1 cellular context compared by ENCODE assay signal in the genomic region with DNA sequence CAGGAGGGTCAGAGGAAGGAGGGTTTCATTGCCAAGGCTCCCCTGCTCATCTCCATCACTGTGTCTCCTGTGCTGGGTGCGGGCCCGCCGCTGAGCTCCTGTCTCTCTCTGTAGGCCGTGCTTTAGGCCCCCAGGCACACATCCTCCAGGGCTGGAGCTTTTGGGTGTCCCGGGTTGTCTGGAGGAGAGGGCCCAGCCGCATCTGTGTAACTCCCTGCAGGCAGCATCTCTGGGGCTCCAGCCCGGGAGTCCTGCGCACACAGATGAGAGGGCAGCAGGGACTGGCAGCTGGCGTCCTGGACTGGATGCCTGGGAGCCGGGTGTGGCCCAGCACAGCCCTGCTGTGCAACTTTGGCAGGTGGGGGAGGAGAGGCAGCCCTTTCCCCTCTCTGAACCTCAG.
TF ChIP-seq lines count a peak whose summit lies in the region.

No MANE protein-coding gene starts in this region.

TF ChIP-seq in IMR-90, 13 proteins besides CTCF, POLR2A, EP300 and RAD21:
- TF ChIP-seq CEBPB (IDR thresholded peaks at IDR 0.05; ENCODE audit: low read depth, low read length) (no peak), SMC3 (IDR thresholded peaks at IDR 0.05; ENCODE audit: low read depth, low read length) (no peak), RCOR1 (IDR thresholded peaks at IDR 0.05; ENCODE audit: insufficient replicate concordance, low read length) (no peak), MAFK (IDR thresholded peaks at IDR 0.05; ENCODE audit: low read depth, low read length) (no peak), RFX5 (IDR thresholded peaks at IDR 0.05; ENCODE audit: low read depth, low read length) (no peak), FOS (IDR thresholded peaks at IDR 0.05; ENCODE audit: low read depth, low read length) (no peak), NFE2L2 (IDR thresholded peaks at IDR 0.05; ENCODE audit: low read depth, low read length) (no peak), CHD1 (IDR thresholded peaks at IDR 0.05; ENCODE audit: low read depth, low read length) (no peak), BHLHE40 (IDR thresholded peaks at IDR 0.05; ENCODE audit: low read depth, low read length) (no peak)
- TF ChIP-seq, protein P1, sequence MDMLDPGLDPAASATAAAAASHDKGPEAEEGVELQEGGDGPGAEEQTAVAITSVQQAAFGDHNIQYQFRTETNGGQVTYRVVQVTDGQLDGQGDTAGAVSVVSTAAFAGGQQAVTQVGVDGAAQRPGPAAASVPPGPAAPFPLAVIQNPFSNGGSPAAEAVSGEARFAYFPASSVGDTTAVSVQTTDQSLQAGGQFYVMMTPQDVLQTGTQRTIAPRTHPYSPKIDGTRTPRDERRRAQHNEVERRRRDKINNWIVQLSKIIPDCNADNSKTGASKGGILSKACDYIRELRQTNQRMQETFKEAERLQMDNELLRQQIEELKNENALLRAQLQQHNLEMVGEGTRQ (IDR thresholded peaks at IDR 0.05; ENCODE audit: low read depth, low read length) = no peak
